Comparison of ENCODE assay signal across 10 cellular contexts in the genomic region with DNA sequence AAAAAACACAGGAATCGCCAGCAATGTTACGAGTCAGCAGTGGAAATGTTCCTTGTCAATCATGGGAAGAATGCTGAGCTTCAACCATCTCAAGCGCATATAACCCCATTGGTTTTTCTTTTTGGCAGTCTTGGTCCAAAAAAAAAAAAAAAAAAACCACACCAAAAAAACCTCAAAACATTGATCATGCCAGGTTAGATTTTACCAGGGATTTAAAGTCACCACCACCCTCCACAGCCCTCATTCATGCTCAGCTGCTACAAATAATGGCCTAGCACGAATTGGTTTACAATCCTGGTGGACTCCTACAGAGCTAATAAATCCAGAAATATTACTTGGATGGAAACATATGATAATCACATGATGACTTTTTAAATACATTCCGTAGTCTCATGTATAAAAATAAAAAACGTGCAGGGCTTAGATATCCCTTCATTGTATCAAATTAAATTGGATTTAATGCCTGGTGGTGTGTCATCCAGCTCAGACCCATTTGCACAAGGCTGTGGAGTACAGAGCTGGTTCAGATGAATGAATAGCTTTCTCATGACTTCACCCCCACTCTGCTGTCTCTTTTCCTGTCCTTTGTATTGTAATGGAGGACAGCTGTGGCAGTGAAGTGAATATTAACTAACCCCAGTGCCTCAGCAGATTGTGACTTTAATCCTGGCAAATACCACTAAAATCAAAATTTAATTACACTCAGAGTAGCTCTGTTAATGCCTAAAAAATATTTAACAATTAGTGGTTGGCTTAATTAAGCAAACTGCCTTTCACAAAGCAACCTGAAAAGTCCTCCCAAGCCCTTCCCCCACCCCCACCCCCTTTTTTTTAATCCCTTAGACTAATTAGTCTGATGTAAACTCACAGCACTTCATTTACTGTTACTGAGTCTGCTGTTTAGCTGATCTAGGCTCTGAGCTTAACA.
DNase-seq lines count a peak whose midpoint lies in the region; ATAC-seq and TF ChIP-seq lines count a peak whose summit lies in the region.
"Had no signal": no experiment of that assay in that cellular context is flagged by ENCODE, and none has a peak within 500 bp of the region (broad histone marks: within the 10 kb centered on the region; RNA-seq: fewer than 3 reads in every experiment).

No MANE protein-coding gene starts in this region.

- no peaks in the 10 kb centered on the region for H4K20me1 ChIP-seq in HCT116 (ENCODE audit: insufficient read depth)

- TF ChIP-seq CTCF in HCT116 (IDR thresholded peaks at IDR 0.05 in 2 of 3, conservative IDR thresholded peaks at IDR 0.05 in 1 of 3; ENCODE audit: borderline replicate concordance in 1 of 3, insufficient read depth in 1 of 3, low read depth in 2 of 3, low read length in 2 of 3), result no peak
- TF ChIP-seq CTCF in glutamatergic neuron (IDR thresholded peaks at IDR 0.05; ENCODE audit: partially characterized antibody, unreplicated experiment), result no peak
- no peak for TF ChIP-seq CTCF in left lung (IDR thresholded peaks at IDR 0.05)

- CTCF ChIA-PET in HCT116 (lab: Charles Lee), result no interaction called here

- no peaks in the 10 kb centered on the region for H3K4me1 ChIP-seq in HCT116 (ENCODE audit: control insufficient read depth in 1 of 2, insufficient read depth in 2 of 2, low read length in 2 of 2)
- no peaks in the 10 kb centered on the region for H3K4me1 ChIP-seq in left lung

- intact Hi-C loops in HCT116 (cut with micrococcal nuclease) (no loop called here), left lung (cut with DNase I) (no loop called here)

- peak; percentile 49 for DNase-seq in A172 (ENCODE audit: low spot score)
- DNase-seq in HCT116 (ENCODE audit: low read depth, low spot score), result no peak
- DNase-seq in SHP77 treated with DMSO at 0.1 percent for 48 hours (lab: John Stamatoyannopoulos, UW), result peak; percentile 55
- DNase-seq in glutamatergic neuron, result no peak
- no peak for DNase-seq in left lung

- peaks cover 7% of the 10 kb centered on the region for H3K27me3 Mint-ChIP-seq in glutamatergic neuron (ENCODE audit: unreplicated experiment)

- H3K4me2 ChIP-seq in HCT116 (ENCODE audit: low read length), result no peak overlapping the region

- ATAC-seq in HCT116 (no peak), left lung (no peak), GM21528 (IDR thresholded peaks at IDR 0.05; ENCODE audit: low FRiP score, unreplicated experiment) (no peak), HG02571 (IDR thresholded peaks at IDR 0.05; ENCODE audit: unreplicated experiment) (no peak), GM21447 (IDR thresholded peaks at IDR 0.05; ENCODE audit: unreplicated experiment) (no peak)
- ATAC-seq: stimulated activated effector memory CD8-positive, alpha-beta T cell treated with anti-CD3 and anti-CD28 coated beads, Interleukin-12 subunit alpha, Interleukin-12 subunit beta, amount 100 ng/mL, for 72 hours had no signal

- H3K9me3 ChIP-seq in HCT116 (ENCODE audit: control insufficient read depth in 1 of 2, insufficient read depth in 1 of 2, low read depth in 1 of 2, low read length in 2 of 2) (no peaks in the 10 kb centered on the region), left lung (no peaks in the 10 kb centered on the region)

- H3K4me3 ChIP-seq in HCT116 (replicated peaks in 1 of 2; ENCODE audit: low read depth in 1 of 2, low read length in 2 of 2), result no peak overlapping the region
- no peak overlapping the region for H3K4me3 ChIP-seq in left lung

- H3K36me3 Mint-ChIP-seq in glutamatergic neuron (ENCODE audit: unreplicated experiment), result no peaks in the 10 kb centered on the region
- H3K36me3 Mint-ChIP-seq: CD14-positive monocyte; stimulated activated effector memory CD8-positive, alpha-beta T cell treated with anti-CD3 and anti-CD28 coated beads, Interleukin-12 subunit alpha, Interleukin-12 subunit beta, amount 100 ng/mL, for 72 hours had no signal

- no peak for TF ChIP-seq POLR2A in HCT116 (IDR thresholded peaks at IDR 0.05; ENCODE audit: borderline replicate concordance, extremely low read depth, insufficient read depth, insufficient read length)

- H3K4me3 Mint-ChIP-seq in glutamatergic neuron (ENCODE audit: unreplicated experiment), result peak overlapping the region; percentile 59
- H3K4me3 Mint-ChIP-seq: CD14-positive monocyte; stimulated activated effector memory CD8-positive, alpha-beta T cell treated with anti-CD3 and anti-CD28 coated beads, Interleukin-12 subunit alpha, Interleukin-12 subunit beta, amount 100 ng/mL, for 72 hours had no signal

- no TSS peak for BruUV-seq in HCT116 (replicated peaks; lab: Mats Ljungman, UMichigan)

- peak overlapping the region; percentile 78 for H3K27ac Mint-ChIP-seq in glutamatergic neuron (ENCODE audit: unreplicated experiment)
- H3K27ac Mint-ChIP-seq: CD14-positive monocyte; stimulated activated effector memory CD8-positive, alpha-beta T cell treated with anti-CD3 and anti-CD28 coated beads, Interleukin-12 subunit alpha, Interleukin-12 subunit beta, amount 100 ng/mL, for 72 hours had no signal

- no peak overlapping the region for H3K27ac ChIP-seq in HCT116 (ENCODE audit: low read depth, low read length)
- H3K27ac ChIP-seq in left lung, result no peak overlapping the region

- H3K27me3 ChIP-seq in HCT116 (ENCODE audit: insufficient read depth, low read length), result no peaks in the 10 kb centered on the region
- H3K27me3 ChIP-seq in left lung, result no peaks in the 10 kb centered on the region

- RAD21 ChIA-PET in HCT116 (lab: Charles Lee; ENCODE audit: low non-redundant PET in 1 of 2, low total read pairs in 2 of 2, uncharacterized antibody in 2 of 2, unreplicated experiment in 2 of 2), result no interaction called here

- H3K9ac ChIP-seq in HCT116 (ENCODE audit: low read length), result no peak overlapping the region

- POLR2A ChIA-PET in HCT116 (lab: Charles Lee), result no interaction called here

- H3K79me2 ChIP-seq in HCT116 (ENCODE audit: insufficient read depth, low read length), result no peaks in the 10 kb centered on the region

- peaks cover 12% of the 10 kb centered on the region for H3K9me3 Mint-ChIP-seq in glutamatergic neuron (ENCODE audit: unreplicated experiment)

- H2AFZ ChIP-seq in HCT116 (ENCODE audit: low read depth, low read length, poor library complexity, severe bottlenecking), result peak overlapping the region; percentile 14

- no peak for TF ChIP-seq RAD21 in HCT116 (IDR thresholded peaks at IDR 0.05; ENCODE audit: low read depth)

- H3K4me1 Mint-ChIP-seq in glutamatergic neuron (ENCODE audit: low read depth, unreplicated experiment), result peaks cover 67% of the 10 kb centered on the region
- H3K4me1 Mint-ChIP-seq: CD14-positive monocyte; stimulated activated effector memory CD8-positive, alpha-beta T cell treated with anti-CD3 and anti-CD28 coated beads, Interleukin-12 subunit alpha, Interleukin-12 subunit beta, amount 100 ng/mL, for 72 hours had no signal

- no peaks in the 10 kb centered on the region for H3K9me2 ChIP-seq in HCT116 (ENCODE audit: insufficient read depth)

- H3K36me3 ChIP-seq in HCT116 (ENCODE audit: control insufficient read depth in 1 of 2, insufficient read depth in 2 of 2, low read length in 2 of 2) (no peaks in the 10 kb centered on the region), left lung (no peaks in the 10 kb centered on the region)

TF ChIP-seq in HCT116, 20 proteins besides CTCF, POLR2A, EP300 and RAD21:
- TF ChIP-seq, protein P1, sequence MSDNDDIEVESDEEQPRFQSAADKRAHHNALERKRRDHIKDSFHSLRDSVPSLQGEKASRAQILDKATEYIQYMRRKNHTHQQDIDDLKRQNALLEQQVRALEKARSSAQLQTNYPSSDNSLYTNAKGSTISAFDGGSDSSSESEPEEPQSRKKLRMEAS (IDR thresholded peaks at IDR 0.05), result no peak
- TF ChIP-seq EZH2phosphoT487 (IDR thresholded peaks at IDR 0.05; ENCODE audit: borderline replicate concordance), result no peak
- TF ChIP-seq SP1 (IDR thresholded peaks at IDR 0.05; ENCODE audit: low read depth), result no peak
- TF ChIP-seq JUND (IDR thresholded peaks at IDR 0.05), result no peak
- TF ChIP-seq, protein P2, sequence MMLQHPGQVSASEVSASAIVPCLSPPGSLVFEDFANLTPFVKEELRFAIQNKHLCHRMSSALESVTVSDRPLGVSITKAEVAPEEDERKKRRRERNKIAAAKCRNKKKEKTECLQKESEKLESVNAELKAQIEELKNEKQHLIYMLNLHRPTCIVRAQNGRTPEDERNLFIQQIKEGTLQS (IDR thresholded peaks at IDR 0.05), result no peak
- no peak for TF ChIP-seq ZFX (IDR thresholded peaks at IDR 0.05)
- TF ChIP-seq TCF7L2 (IDR thresholded peaks at IDR 0.05; ENCODE audit: borderline replicate concordance, extremely low read depth, insufficient read depth, insufficient read length), result no peak
- no peak for TF ChIP-seq SRF (IDR thresholded peaks at IDR 0.05; ENCODE audit: low read depth)
- TF ChIP-seq ZNF274 (IDR thresholded peaks at IDR 0.05; ENCODE audit: low read depth, low read length), result no peak
- TF ChIP-seq, protein P3, sequence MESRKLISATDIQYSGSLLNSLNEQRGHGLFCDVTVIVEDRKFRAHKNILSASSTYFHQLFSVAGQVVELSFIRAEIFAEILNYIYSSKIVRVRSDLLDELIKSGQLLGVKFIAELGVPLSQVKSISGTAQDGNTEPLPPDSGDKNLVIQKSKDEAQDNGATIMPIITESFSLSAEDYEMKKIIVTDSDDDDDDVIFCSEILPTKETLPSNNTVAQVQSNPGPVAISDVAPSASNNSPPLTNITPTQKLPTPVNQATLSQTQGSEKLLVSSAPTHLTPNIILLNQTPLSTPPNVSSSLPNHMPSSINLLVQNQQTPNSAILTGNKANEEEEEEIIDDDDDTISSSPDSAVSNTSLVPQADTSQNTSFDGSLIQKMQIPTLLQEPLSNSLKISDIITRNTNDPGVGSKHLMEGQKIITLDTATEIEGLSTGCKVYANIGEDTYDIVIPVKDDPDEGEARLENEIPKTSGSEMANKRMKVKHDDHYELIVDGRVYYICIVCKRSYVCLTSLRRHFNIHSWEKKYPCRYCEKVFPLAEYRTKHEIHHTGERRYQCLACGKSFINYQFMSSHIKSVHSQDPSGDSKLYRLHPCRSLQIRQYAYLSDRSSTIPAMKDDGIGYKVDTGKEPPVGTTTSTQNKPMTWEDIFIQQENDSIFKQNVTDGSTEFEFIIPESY (IDR thresholded peaks at IDR 0.05; ENCODE audit: extremely low read depth, insufficient replicate concordance, low read length), result no peak
- TF ChIP-seq EZH2 (IDR thresholded peaks at IDR 0.05), result no peak
- no peak for TF ChIP-seq SIN3A (IDR thresholded peaks at IDR 0.05; ENCODE audit: low read depth)
- no peak for TF ChIP-seq POLR2AphosphoS5 (IDR thresholded peaks at IDR 0.05; ENCODE audit: low read depth, low read length)
- TF ChIP-seq EGR1 (IDR thresholded peaks at IDR 0.05; ENCODE audit: low read depth), result no peak
- TF ChIP-seq ELF1 (IDR thresholded peaks at IDR 0.05; ENCODE audit: borderline replicate concordance, low read depth), result no peak
- no peak for TF ChIP-seq FOSL1 (IDR thresholded peaks at IDR 0.05; ENCODE audit: low read depth)

Comparison
In these comparisons a context has a peak if more than half of its experiments do, and no peak if none do; other contexts are left out.
1. DNase-seq: peak in A172 (single experiment) and SHP77 treated with DMSO at 0.1 percent for 48 hours (single experiment); none in HCT116 (single experiment), glutamatergic neuron (single experiment) and left lung (0 of 2).